Comparison of ENCODE assay signal across 35 cellular contexts in genomic region chr2:176102309-176102866, GRCh38. TPM values are rescaled to one million over a fixed set of nuclear protein-coding genes. Genes with fewer than 3 reads are reported as not detected.
"Had no signal": no experiment of that assay in that cellular context is flagged by ENCODE, and none has a peak within 500 bp of the region (broad histone marks: within the 10 kb centered on the region; RNA-seq: fewer than 3 reads in every experiment).

No MANE protein-coding gene starts in this region.

- H3K9me3 ChIP-seq: colonic mucosa, esophagus muscularis mucosa, gastroesophageal sphincter, heart left ventricle, left lung, mucosa of descending colon, prostate gland, right atrium auricular region, thoracic aorta, tibial nerve, upper lobe of left lung had no signal

- ATAC-seq: foreskin keratinocyte; gastroesophageal sphincter; heart left ventricle; left cardiac atrium; left lung; mucosa of descending colon; stimulated activated naive B cell treated with anti-CD40 and anti-IgM and Interleukin-4, amounts not matched to agents 10 μg/mL and 1 μg/mL and 100 μg/mL, for 72 hours had no signal

- H3K4me3 Mint-ChIP-seq: dendritic cell treated with granulocyte-macrophage colony-stimulating factor and Interleukin-4, amounts not matched to agents 40 ng/mL and 50 ng/mL, for 4 days; endodermal cell; mesothelial cell of epicardium; stimulated activated naive B cell treated with anti-CD40 and anti-IgM and Interleukin-4, amounts not matched to agents 10 μg/mL and 1 μg/mL and 100 μg/mL, for 72 hours; stimulated activated naive CD8-positive, alpha-beta T cell treated with anti-CD3 and anti-CD28 coated beads, Interleukin-15, Interleukin-2, amounts not matched to agents 100 ng/mL and 50 ng/mL, for 24 hours had no signal

- H3K36me3 Mint-ChIP-seq: mesothelial cell of epicardium had no signal

- H3K27ac Mint-ChIP-seq: dendritic cell treated with granulocyte-macrophage colony-stimulating factor and Interleukin-4, amounts not matched to agents 40 ng/mL and 50 ng/mL, for 4 days; endodermal cell; mesothelial cell of epicardium; nephron progenitor cell; stimulated activated naive CD8-positive, alpha-beta T cell treated with anti-CD3 and anti-CD28 coated beads, Interleukin-15, Interleukin-2, amounts not matched to agents 100 ng/mL and 50 ng/mL, for 24 hours had no signal

- H3K36me3 ChIP-seq: colonic mucosa, esophagus muscularis mucosa, gastroesophageal sphincter, heart left ventricle, left lung, prostate gland, right atrium auricular region, thoracic aorta, tibial nerve, upper lobe of left lung had no signal

- H3K4me1 ChIP-seq: foreskin keratinocyte, prostate gland had no signal

- DNase-seq: colonic mucosa; effector CD8-positive, alpha-beta T cell; foreskin keratinocyte; hippocampal formation; left cardiac atrium; left lung; mesenchymal stem cell; mucosa of descending colon; naive B cell; nephron progenitor cell; nucleus accumbens; stimulated activated CD4-positive, alpha-beta T cell treated with anti-CD3 and anti-CD28 coated beads, Interleukin-15, amount 100 ng/mL, for 24 hours; stimulated activated CD4-positive, alpha-beta T cell treated with anti-CD3 and anti-CD28 coated beads, Interleukin-2, amount 100 ng/mL, for 48 hours; stimulated activated naive B cell treated with anti-CD40 and anti-IgM and Interleukin-4, amounts not matched to agents 10 μg/mL and 1 μg/mL and 100 μg/mL, for 72 hours; upper lobe of left lung had no signal

- H3K4me3 ChIP-seq: colonic mucosa, esophagus muscularis mucosa, gastroesophageal sphincter, left lung, mucosa of descending colon, prostate gland, right atrium auricular region, skin epidermis, thoracic aorta, tibial nerve, upper lobe of left lung had no signal

- FAIRE-seq: islet of Langerhans, urothelium cell line had no signal

- H3K27ac ChIP-seq: colonic mucosa, esophagus muscularis mucosa, foreskin keratinocyte, gastroesophageal sphincter, left lung, right atrium auricular region, thoracic aorta, tibial nerve, upper lobe of left lung had no signal

RNA-seq across cellular contexts. Expression of gene HOXD12, which starts 2.8 kb away (rescaled TPM):
- total RNA-seq: colonic mucosa, endodermal cell, epithelial cell of proximal tubule, esophagus muscularis mucosa, fibroblast of lung, foreskin keratinocyte, gastroesophageal sphincter, heart left ventricle, kidney epithelial cell, left cardiac atrium, left lung, lung microvascular endothelial cell, mucosa of descending colon, osteocyte, right atrium auricular region, thoracic aorta, tibial nerve, upper lobe of left lung had no signal
- polyA plus RNA-seq: fibroblast of lung, foreskin keratinocyte, heart left ventricle had no signal

RNA-seq across cellular contexts. Expression of gene HOXD11, which starts 4.7 kb away (rescaled TPM):
- total RNA-seq: endodermal cell, esophagus muscularis mucosa, fibroblast of lung, foreskin keratinocyte, gastroesophageal sphincter, heart left ventricle, left cardiac atrium, left lung, lung microvascular endothelial cell, osteocyte, right atrium auricular region, thoracic aorta, upper lobe of left lung had no signal
- polyA plus RNA-seq: fibroblast of lung, foreskin keratinocyte, heart left ventricle had no signal

RNA-seq across cellular contexts. Expression of gene HOXD13, which starts 9.9 kb away (rescaled TPM):
- total RNA-seq: epithelial cell of proximal tubule, esophagus muscularis mucosa, fibroblast of lung, foreskin keratinocyte, gastroesophageal sphincter, heart left ventricle, kidney epithelial cell, left cardiac atrium, left lung, lung microvascular endothelial cell, osteocyte, right atrium auricular region, thoracic aorta, upper lobe of left lung had no signal
- polyA plus RNA-seq: fibroblast of lung, foreskin keratinocyte, heart left ventricle had no signal

RNA-seq across cellular contexts. Expression of gene HOXD10, which starts 14.2 kb away (rescaled TPM):
- total RNA-seq: endodermal cell, fibroblast of lung, foreskin keratinocyte, left cardiac atrium, osteocyte, right atrium auricular region, thoracic aorta had no signal
- polyA plus RNA-seq: fibroblast of lung, foreskin keratinocyte had no signal

RNA-seq across cellular contexts. Expression of gene EVX2, which starts 18.6 kb away (rescaled TPM):
- total RNA-seq: colonic mucosa, endodermal cell, epithelial cell of proximal tubule, fibroblast of lung, foreskin keratinocyte, kidney epithelial cell, left cardiac atrium, left lung, lower leg skin, lung microvascular endothelial cell, mesothelial cell of epicardium, osteocyte, right atrium auricular region, thoracic aorta, tibial nerve, upper lobe of left lung had no signal
- polyA plus RNA-seq: fibroblast of lung, foreskin keratinocyte, heart left ventricle had no signal
